Comparison of ENCODE assay signal across 29 cellular contexts in genomic region chr1:29895201-29895600, GRCh38.
"Had no signal": no experiment of that assay in that cellular context is flagged by ENCODE, and none has a peak within 500 bp of the region (broad histone marks: within the 10 kb centered on the region; RNA-seq: fewer than 3 reads in every experiment).

No MANE protein-coding gene starts in this region.

- H3K27me3 ChIP-seq: neutrophil, right atrium auricular region, right lobe of liver, testis, thyroid gland had no signal

- H3K4me1 Mint-ChIP-seq: neural crest cell had no signal

- H3K4me3 ChIP-seq: left ventricle myocardium inferior, lung, mucosa of descending colon, right atrium auricular region, right lobe of liver, skin epidermis, stomach, testis, thyroid gland, transverse colon, upper lobe of right lung had no signal

- H3K27ac Mint-ChIP-seq: naive thymus-derived CD4-positive, alpha-beta T cell; natural killer cell treated with Interleukin-12 subunit alpha and Interleukin-12 subunit beta and Interleukin-15 and Interleukin-18, amount 100 ng/mL, for 72 hours; progenitor cell of endocrine pancreas had no signal

- H3K4me1 ChIP-seq: parathyroid adenoma, right atrium auricular region, right lobe of liver, stomach, testis, thyroid gland, transverse colon, upper lobe of right lung had no signal

- H3K27ac ChIP-seq: left ventricle myocardium inferior, neutrophil, parathyroid adenoma, right atrium auricular region, right lobe of liver, skin epidermis, stomach, testis, thyroid gland, transverse colon, upper lobe of right lung had no signal

- H3K4me3 Mint-ChIP-seq: naive thymus-derived CD4-positive, alpha-beta T cell; natural killer cell treated with Interleukin-12 subunit alpha and Interleukin-12 subunit beta and Interleukin-15 and Interleukin-18, amount 100 ng/mL, for 72 hours; neural crest cell; stimulated activated naive B cell treated with anti-CD40 and anti-IgM and Interleukin-4, amounts not matched to agents 10 μg/mL and 1 μg/mL and 100 μg/mL, for 72 hours had no signal

- H3K79me2 ChIP-seq: parathyroid adenoma had no signal

- H2AFZ ChIP-seq: parathyroid adenoma had no signal

- H3K36me3 Mint-ChIP-seq: naive thymus-derived CD4-positive, alpha-beta T cell; natural killer cell treated with Interleukin-12 subunit alpha and Interleukin-12 subunit beta and Interleukin-15 and Interleukin-18, amount 100 ng/mL, for 72 hours; stimulated activated naive B cell treated with anti-CD40 and anti-IgM and Interleukin-4, amounts not matched to agents 10 μg/mL and 1 μg/mL and 100 μg/mL, for 72 hours had no signal

- H3K9me3 Mint-ChIP-seq: naive thymus-derived CD4-positive, alpha-beta T cell; natural killer cell treated with Interleukin-12 subunit alpha and Interleukin-12 subunit beta and Interleukin-15 and Interleukin-18, amount 100 ng/mL, for 72 hours; neural crest cell; stimulated activated naive B cell treated with anti-CD40 and anti-IgM and Interleukin-4, amounts not matched to agents 10 μg/mL and 1 μg/mL and 100 μg/mL, for 72 hours had no signal

- DNase-seq: hippocampal formation; kidney; left ventricle myocardium inferior; mesendoderm; midbrain; mucosa of descending colon; naive thymus-derived CD4-positive, alpha-beta T cell; occipital lobe; right lobe of liver; stimulated activated CD4-positive, alpha-beta T cell treated with anti-CD3 and anti-CD28 coated beads, Interleukin-12 subunit alpha, Interleukin-12 subunit beta, amount 100 ng/mL, for 4 hours; stimulated activated CD4-positive, alpha-beta T cell treated with anti-CD3 and anti-CD28 coated beads, Interleukin-15, amount 100 ng/mL, for 24 hours; stimulated activated CD4-positive, alpha-beta T cell treated with anti-CD3 and anti-CD28 coated beads, Interleukin-2, amount 100 ng/mL, for 24 hours; stimulated activated CD4-positive, alpha-beta T cell treated with anti-CD3 and anti-CD28 coated beads, Interleukin-4, amount 100 ng/mL, for 1 hour; stimulated activated naive B cell treated with anti-CD40 and anti-IgM and Interleukin-4, amounts not matched to agents 10 μg/mL and 1 μg/mL and 100 μg/mL, for 72 hours; stimulated activated naive CD8-positive, alpha-beta T cell treated with anti-CD3 and anti-CD28 coated beads, Interleukin-15, Interleukin-2, amounts not matched to agents 100 U/mL and 50 U/mL, for 24 hours; stomach; testis; thyroid gland; transverse colon; upper lobe of right lung had no signal

- H3K9me3 ChIP-seq: left ventricle myocardium inferior, mucosa of descending colon, neutrophil, right atrium auricular region, right lobe of liver, stomach, testis, thyroid gland, transverse colon, upper lobe of right lung had no signal

- FAIRE-seq: kidney, urothelium cell line had no signal

- H3K9ac ChIP-seq: parathyroid adenoma had no signal

- H3K36me3 ChIP-seq: left ventricle myocardium inferior, neutrophil, right atrium auricular region, right lobe of liver, stomach, thyroid gland, transverse colon, upper lobe of right lung had no signal
